In genomic region chr7:44796504-44797328, GRCh38 we compare ENCODE assay signal across 8 cellular contexts. TPM values are rescaled to one million over a fixed set of nuclear protein-coding genes. Genes with fewer than 3 reads are reported as not detected.
DNase-seq lines count a peak whose midpoint lies in the region; ATAC-seq and TF ChIP-seq lines count a peak whose summit lies in the region.

Gene PPIA, plus strand, starts transcription at chr7:44796681. Its CDS starts 44 bp downstream, at chr7:44796725.

- no peaks in the 10 kb centered on the region for H3K9me3 Mint-ChIP-seq in CD8-positive, alpha-beta memory T cell

- peak within 1 kb of the TSS; percentile 98 for H3K27ac ChIP-seq in CD8-positive, alpha-beta memory T cell (ENCODE audit: low read depth, low read length)
- peak within 1 kb of the TSS; percentile 99 for H3K27ac ChIP-seq in lung (ENCODE audit: low read depth in 1 of 2, low read length in 1 of 2)

- peak within 1 kb of the TSS; percentile 72 for H3K4me3 ChIP-seq in CD8-positive, alpha-beta memory T cell (ENCODE audit: low read length)
- H3K4me3 ChIP-seq in lung = peak within 1 kb of the TSS; percentile 80

- ATAC-seq in GM19468 (IDR thresholded peaks at IDR 0.05; ENCODE audit: extremely low read depth, unreplicated experiment) (peak; percentile 84), lung (ENCODE audit: insufficient read depth, low FRiP score) (peak; percentile 94)

- H3K9me3 ChIP-seq in CD8-positive, alpha-beta memory T cell (ENCODE audit: low read length) = no peaks in the 10 kb centered on the region
- no peaks in the 10 kb centered on the region for H3K9me3 ChIP-seq in lung (ENCODE audit: control insufficient read depth in 2 of 2, insufficient read depth in 1 of 2, low read length in 1 of 2)

- H3K27me3 ChIP-seq in CD8-positive, alpha-beta memory T cell (ENCODE audit: insufficient read depth, low read length, poor library complexity, severe bottlenecking) = no peaks in the 10 kb centered on the region
- H3K27me3 ChIP-seq in lung (ENCODE audit: control insufficient read depth, insufficient read depth) = no peaks in the 10 kb centered on the region

- peak within 1 kb of the TSS; percentile 90 to 99 (median 92) for H3K4me3 Mint-ChIP-seq in CD8-positive, alpha-beta memory T cell

- H3K4me1 ChIP-seq in CD8-positive, alpha-beta memory T cell (ENCODE audit: insufficient read depth, low read length) = peaks cover 19% of the 10 kb centered on the region
- H3K4me1 ChIP-seq in lung (ENCODE audit: control insufficient read depth in 2 of 2, insufficient read depth in 2 of 2, low read length in 2 of 2) = peaks cover 2 to 3% of the 10 kb centered on the region in 2 donors

- H3K27me3 Mint-ChIP-seq in CD8-positive, alpha-beta memory T cell = peaks cover 0 to 5% of the 10 kb centered on the region in 2 donors

- POLR2A ChIA-PET in CD8-positive, alpha-beta memory T cell (lab: Charles Lee) = interaction anchor here (0.7 to 2.7 kb wide), 7 partner anchors 14 to 215 kb away, joined by 3 to 32 read pairs (median 3); partner anchors contain the start of genes H2AZ2, OGDH and TMED4

- peak within 1 kb of the TSS; percentile 94 to 99 (median 98) for H3K27ac Mint-ChIP-seq in CD8-positive, alpha-beta memory T cell

- H3K36me3 ChIP-seq in CD8-positive, alpha-beta memory T cell (ENCODE audit: insufficient read depth, low read length) = peaks cover 25% of the 10 kb centered on the region
- peaks cover 9 to 15% of the 10 kb centered on the region in 2 donors for H3K36me3 ChIP-seq in lung (ENCODE audit: control insufficient read depth in 2 of 2, insufficient read depth in 2 of 2, low read length in 2 of 2)

- CTCF ChIA-PET in CD8-positive, alpha-beta memory T cell (lab: Charles Lee) = interaction anchor here (0.7 to 1.1 kb wide), 2 partner anchors 51 to 190 kb away, joined by 3 to 5 read pairs; partner anchors contain the start of genes H2AZ2 and OGDH

- H3K36me3 Mint-ChIP-seq in CD8-positive, alpha-beta memory T cell = peaks cover 8 to 46% (median 17%) of the 10 kb centered on the region in 3 donors

- WGBS in lung, 2 donors = 1% methylated on average over 66 to 99 of the region's 99 CpGs

- peak; percentile 98 to 99 (median 98) for DNase-seq in CD8-positive, alpha-beta memory T cell
- DNase-seq in HT-29 (ENCODE audit: low spot score) (peak; percentile 99), lung (ENCODE audit: low spot score) (peak; percentile 98)
- DNase-seq in NK-92 treated with Interleukin-12 subunit alpha and Interleukin-12 subunit beta, amount 100 ng/mL, for 24 hours (lab: John Stamatoyannopoulos, UW) = peak; percentile 96
- DNase-seq in activated CD8-positive, alpha-beta memory T cell treated with anti-CD3 and anti-CD28 coated beads for 24 hours = peak; percentile 99
- peak; percentile 98 for DNase-seq in effector CD4-positive, alpha-beta T cell
- peak; percentile 97 to 98 (median 98) for DNase-seq in stimulated activated CD4-positive, alpha-beta T cell treated with anti-CD3 and anti-CD28 coated beads, TNF-alpha, amount 100 ng/mL, for 24 hours (ENCODE audit: low read depth in 3 of 3)

- no peak for TF ChIP-seq CTCF in lung (IDR thresholded peaks at IDR 0.05; ENCODE audit: control extremely low read depth, extremely low read depth)

- H3K4me1 Mint-ChIP-seq in CD8-positive, alpha-beta memory T cell = peaks cover 32 to 48% (median 39%) of the 10 kb centered on the region in 3 donors

RNA-seq across cellular contexts. Expression of gene PPIA, which starts in this region (rescaled TPM):
- total RNA-seq in CD8-positive, alpha-beta memory T cell = 1,000 to 10,000 TPM; 3,369 to 3,448 TPM
- 3,693 TPM for polyA plus RNA-seq in CD8-positive, alpha-beta memory T cell
- 3,779 and 3,976 TPM in 2 replicates for total RNA-seq in HT-29 (2014; rRNA removed; shearing (Covaris generic))
- total RNA-seq in lung = 1,000 to 10,000 TPM; 1,416 to 1,610 TPM
- polyA plus RNA-seq in lung = 1,000 to 10,000 TPM; 3,319 to 5,113 TPM

Comparison
In these comparisons a context has a peak if more than half of its experiments do, and no peak if none do; other contexts are left out.
1. Peak in every context shown above with its lines: DNase-seq, ATAC-seq, H3K4me3 ChIP-seq and H3K27ac ChIP-seq.